8 cellular contexts compared by ENCODE assay signal in the genomic region with DNA sequence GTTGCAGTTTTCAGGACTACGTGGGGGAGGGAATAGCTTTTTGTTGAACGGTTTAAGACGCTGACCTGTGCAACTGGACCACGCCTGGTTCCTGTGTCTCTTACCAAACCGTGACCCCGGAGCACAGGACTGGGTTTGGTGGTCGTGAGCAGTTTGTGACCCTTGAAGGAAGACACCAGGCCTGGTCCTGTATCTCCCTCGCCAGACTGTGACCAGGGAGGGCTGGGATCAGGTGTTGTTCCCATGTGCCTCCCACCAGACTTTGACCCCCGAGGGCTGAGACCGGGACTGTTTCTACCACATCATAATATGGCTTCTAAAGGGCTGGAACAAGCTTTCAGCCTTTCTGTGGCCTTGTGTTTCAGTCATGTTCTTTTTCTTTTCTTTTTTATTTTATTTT. TPM values are rescaled to one million over a fixed set of nuclear protein-coding genes. Genes with fewer than 3 reads are reported as not detected.
DNase-seq lines count a peak whose midpoint lies in the region; ATAC-seq, FAIRE-seq and TF ChIP-seq lines count a peak whose summit lies in the region.

No MANE protein-coding gene starts in this region.

- H3K9me2 ChIP-seq in DOHH2 (replicated peaks; ENCODE audit: control insufficient read depth, low read length), result no peaks in the 10 kb centered on the region

- 19 to 36% methylated on average over 3 to 8 of the region's 10 CpGs for WGBS in esophagus squamous epithelium, 2 donors
- WGBS in pancreas, 2 donors, result 4 to 43% methylated on average over 10 of the region's 10 CpGs

- peaks cover 33% of the 10 kb centered on the region for H3K79me2 ChIP-seq in DOHH2 (ENCODE audit: control insufficient read depth, low read length)

- peak overlapping the region; percentile 74 for H3K27ac ChIP-seq in DOHH2 (ENCODE audit: low read depth, low read length)
- H3K27ac ChIP-seq in Panc1 (ENCODE audit: low read length), result peak overlapping the region; percentile 93
- peak overlapping the region; percentile 84 to 88 (median 86) for H3K27ac ChIP-seq in esophagus squamous epithelium
- H3K27ac ChIP-seq in pancreas, result peak overlapping the region in 3 of 4 donors; percentile 8 to 48 (median 36)

- TF ChIP-seq POLR2A in esophagus squamous epithelium (IDR thresholded peaks at IDR 0.05), result no peak

- no peaks in the 10 kb centered on the region for H4K20me1 ChIP-seq in DOHH2 (ENCODE audit: control insufficient read depth, insufficient read depth, low read depth, low read length)

- intact Hi-C loops in Panc1 (cut with micrococcal nuclease; ENCODE audit: unreplicated experiment) (no loop called here), esophagus squamous epithelium (cut with DNase I) (no loop called here), pancreas (cut with DNase I) (no loop called here)

- in situ Hi-C loops in Panc1 (cut with HindIII; ENCODE audit: low pct_unique_long_range_greater_than_20kb, low sequenced_read_pairs), result no loop called here

- H3K36me3 ChIP-seq in DOHH2 (ENCODE audit: control insufficient read depth, low read length) (peaks cover 37% of the 10 kb centered on the region), Panc1 (ENCODE audit: control insufficient read depth, insufficient read depth, low read length) (no peaks in the 10 kb centered on the region; the same call in 1 of the 2 replicates), esophagus squamous epithelium (peaks cover 0 to 22% (median 4%) of the 10 kb centered on the region in 3 donors), pancreas (no peaks in the 10 kb centered on the region)

- FAIRE-seq in pancreas (lab: Jason Lieb, UNC), result no peak

- DNase-seq in Panc1 (ENCODE audit: low read depth, low spot score) (no peak), esophagus squamous epithelium (lab: John Stamatoyannopoulos, UW) (no peak), pancreas (no peak), GOT3 (lab: John Stamatoyannopoulos, UW) (no peak), Kasumi-1 (lab: John Stamatoyannopoulos, UW) (no peak)
- DNase-seq in stimulated activated naive CD4-positive, alpha-beta T cell treated with Interleukin-2 at 50 U/mL for 16 hours (lab: John Stamatoyannopoulos, UW), result no peak

- H3K4me1 ChIP-seq in DOHH2 (ENCODE audit: control insufficient read depth, low read length), result peaks cover 42% of the 10 kb centered on the region
- no peaks in the 10 kb centered on the region; the same call in 1 of the 2 replicates for H3K4me1 ChIP-seq in Panc1 (ENCODE audit: control insufficient read depth, insufficient read depth, low read length)
- H3K4me1 ChIP-seq in esophagus squamous epithelium, result peaks cover 0 to 18% (median 4%) of the 10 kb centered on the region in 3 donors
- H3K4me1 ChIP-seq in pancreas, result no peaks in the 10 kb centered on the region

- CTCF ChIA-PET in Panc1 (lab: Charles Lee), result no interaction called here

- H3K27me3 ChIP-seq in DOHH2 (ENCODE audit: control insufficient read depth, low read length), result no peaks in the 10 kb centered on the region
- H3K27me3 ChIP-seq in Panc1 (ENCODE audit: control insufficient read depth, insufficient read depth, low read length), result no peaks in the 10 kb centered on the region
- H3K27me3 ChIP-seq in esophagus squamous epithelium, result no peaks in the 10 kb centered on the region
- peaks cover 0 to 3% (median 0%) of the 10 kb centered on the region in 4 donors for H3K27me3 ChIP-seq in pancreas

- POLR2A ChIA-PET in Panc1 (lab: Charles Lee), result interaction anchor here (0.7 kb wide), 1 partner anchor 52 kb away, joined by 13 read pairs; a partner anchor contains a TSS

- H3K4me2 ChIP-seq in DOHH2 (ENCODE audit: low read length), result peak overlapping the region; percentile 79

- H3K9me3 ChIP-seq in DOHH2 (ENCODE audit: control insufficient read depth, insufficient read depth, low read length) (no peaks in the 10 kb centered on the region), Panc1 (ENCODE audit: control insufficient read depth, insufficient read depth, low read depth, low read length) (no peaks in the 10 kb centered on the region), esophagus squamous epithelium (no peaks in the 10 kb centered on the region), pancreas (no peaks in the 10 kb centered on the region)

- TF ChIP-seq CTCF in DOHH2 (IDR thresholded peaks at IDR 0.05; ENCODE audit: low read depth, low read length, poor library complexity, severe bottlenecking), result no peak
- TF ChIP-seq CTCF in Panc1 (IDR thresholded peaks at IDR 0.05), result no peak
- TF ChIP-seq CTCF in esophagus squamous epithelium (IDR thresholded peaks at IDR 0.05), result no peak
- no peak for TF ChIP-seq CTCF in pancreas (IDR thresholded peaks at IDR 0.05)

- BruUV-seq in Panc1 (replicated peaks; lab: Mats Ljungman, UMichigan), result TSS peak; percentile 80

- no peaks in the 10 kb centered on the region; the same call in 1 of the 2 replicates for H3F3A ChIP-seq in DOHH2 (ENCODE audit: control insufficient read depth, insufficient read depth)

- no peak for ATAC-seq in Panc1
- peak in 3 of 4 donors; percentile 3 to 4 (median 3) for ATAC-seq in pancreas
- ATAC-seq in HG02678 (IDR thresholded peaks at IDR 0.05; ENCODE audit: unreplicated experiment), result no peak

- peak overlapping the region; percentile 92 for H3K4me3 ChIP-seq in DOHH2 (ENCODE audit: low read length)
- peak overlapping the region; percentile 78 to 82 for H3K4me3 ChIP-seq in Panc1 (ENCODE audit: low read depth in 2 of 2, low read length in 2 of 2)
- peak overlapping the region; percentile 61 to 68 (median 64) for H3K4me3 ChIP-seq in esophagus squamous epithelium
- peak overlapping the region; percentile 19 to 59 (median 44) for H3K4me3 ChIP-seq in pancreas

RNA-seq across cellular contexts. Expression of a gene that starts 0.7 kb away (rescaled TPM):
- total RNA-seq in Panc1 (2021; ENCODE audit: unreplicated experiment) (157 TPM), esophagus squamous epithelium (100 to 1,000 TPM in 1 of 4 donors, 10 to 100 TPM in 3; 60.8 to 119 (median 87.1) TPM), pancreas (10 to 100 TPM; 13.3 to 21.5 (median 19.8) TPM)
- polyA plus RNA-seq in Panc1 (2012; ENCODE audit: insufficient read length), result 118 TPM
- 10 to 100 TPM; 38.1 to 43.4 TPM for polyA plus RNA-seq in pancreas

RNA-seq across cellular contexts. Expression of a gene that starts 13.5 kb away (rescaled TPM):
- total RNA-seq in Panc1 (2021; ENCODE audit: unreplicated experiment), result 8.6 TPM
- 16.5 TPM for polyA plus RNA-seq in Panc1 (2012; ENCODE audit: insufficient read length)
- total RNA-seq in esophagus squamous epithelium, result 10 to 100 TPM; 11.2 to 25.8 (median 17.6) TPM
- total RNA-seq in pancreas, result 1 to 10 TPM; 2.9 to 4.0 (median 3.7) TPM
- 1 to 10 TPM; 7.5 to 8.5 TPM for polyA plus RNA-seq in pancreas

RNA-seq across cellular contexts. Expression of a gene that starts 17.2 kb away (rescaled TPM):
- total RNA-seq in Panc1 (2021; ENCODE audit: unreplicated experiment) (29.4 TPM), esophagus squamous epithelium (10 to 100 TPM in 1 of 4 donors, 1 to 10 TPM in 3; 5.5 to 11.7 (median 8.5) TPM), pancreas (1 to 10 TPM; 4.4 to 9.9 (median 5.5) TPM)
- 39.7 TPM for polyA plus RNA-seq in Panc1 (2012; ENCODE audit: insufficient read length)
- polyA plus RNA-seq in pancreas, result 1 to 10 TPM; 5.0 to 6.9 TPM

RNA-seq across cellular contexts. Expression of a gene that starts 46.3 kb away (rescaled TPM):
- 43.1 TPM for total RNA-seq in Panc1 (2021; ENCODE audit: unreplicated experiment)
- polyA plus RNA-seq in Panc1 (2012; ENCODE audit: insufficient read length), result 68.9 TPM
- 10 to 100 TPM; 33.4 to 61.8 (median 45.8) TPM for total RNA-seq in esophagus squamous epithelium
- total RNA-seq in pancreas, result 10 to 100 TPM; 14.8 to 24.0 (median 17.9) TPM
- polyA plus RNA-seq in pancreas, result 10 to 100 TPM; 32.2 to 35.5 TPM

RNA-seq across cellular contexts. Expression of a gene that starts 52.0 kb away (rescaled TPM):
- total RNA-seq in Panc1 (2021; ENCODE audit: unreplicated experiment) (528 TPM), esophagus squamous epithelium (100 to 1,000 TPM; 110 to 220 (median 214) TPM), pancreas (100 to 1,000 TPM in 3 of 6 donors, 10 to 100 TPM in 3; 42.0 to 314 (median 124) TPM)
- 600 TPM for polyA plus RNA-seq in Panc1 (2012; ENCODE audit: insufficient read length)
- polyA plus RNA-seq in pancreas, result 100 to 1,000 TPM; 141 to 227 TPM

Comparison
In these comparisons a context has a peak if more than half of its experiments do, and no peak if none do; other contexts are left out.
1. H3K27ac ChIP-seq: peak in every context shown above with its lines; median percentile 93 in Panc1; 86 in esophagus squamous epithelium; 74 in DOHH2; 36 in pancreas.
2. ATAC-seq: peak in pancreas (3 of 4); none in Panc1 (single experiment) and HG02678 (single experiment).
3. Peak in every context shown above with its lines, with median percentiles within 50 percentile points of each other: H3K4me3 ChIP-seq.